24 cellular contexts compared by ENCODE assay signal in the genomic region with DNA sequence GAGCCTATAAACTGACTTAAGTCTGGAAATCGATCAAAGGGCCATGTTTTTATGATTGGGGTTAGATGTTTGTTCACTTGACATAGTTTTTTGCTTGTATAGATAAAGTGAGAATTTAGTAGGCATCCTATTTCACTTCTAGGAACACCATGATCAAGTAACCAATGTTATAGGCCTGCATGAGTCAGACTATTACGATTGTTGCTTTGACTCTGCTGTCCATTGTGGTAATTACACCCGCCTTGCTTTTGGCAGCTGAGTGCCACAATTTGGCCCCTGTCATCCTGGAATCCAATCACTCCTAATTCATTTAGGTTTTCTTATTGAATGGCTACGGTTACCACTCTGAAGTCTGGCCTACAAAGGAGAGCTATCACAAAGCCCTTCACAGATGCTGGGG.
"Had no signal": no experiment of that assay in that cellular context is flagged by ENCODE, and none has a peak within 500 bp of the region (broad histone marks: within the 10 kb centered on the region; RNA-seq: fewer than 3 reads in every experiment).

No MANE protein-coding gene starts in this region.

- H3K36me3 ChIP-seq: esophagus muscularis mucosa, pancreas, prostate gland, right lobe of liver, tibial nerve, upper lobe of right lung, vagina had no signal

- H3K27ac Mint-ChIP-seq: effector memory CD8-positive, alpha-beta T cell; naive B cell; nephron; stimulated activated naive B cell treated with anti-CD40 and anti-IgM and Interleukin-4, amounts not matched to agents 10 μg/mL and 1 μg/mL and 100 μg/mL, for 72 hours; stimulated activated naive CD8-positive, alpha-beta T cell treated with anti-CD3 and anti-CD28 coated beads, Interleukin-15, amount 100 ng/mL, for 72 hours had no signal

- H3K9me3 ChIP-seq: esophagus muscularis mucosa, pancreas, prostate gland, right lobe of liver, testis, tibial nerve, upper lobe of right lung, vagina had no signal

- H3K4me1 ChIP-seq: esophagus muscularis mucosa, prostate gland, testis, tibial nerve, upper lobe of right lung, vagina had no signal

- H3K4me2 ChIP-seq: hepatocyte had no signal

- DNase-seq: effector memory CD8-positive, alpha-beta T cell; foreskin keratinocyte; head of caudate nucleus; left colon; left ventricle myocardium superior; mesendoderm; naive B cell; occipital lobe; pancreas; right lobe of liver; stimulated activated CD4-positive, alpha-beta T cell treated with anti-CD3 and anti-CD28 coated beads, Interleukin-2, amount 100 ng/mL, for 24 hours; stimulated activated CD4-positive, alpha-beta T cell treated with anti-CD3 and anti-CD28 coated beads, Interleukin-4, amount 100 ng/mL, for 4 hours; stimulated activated naive B cell treated with anti-CD40 and anti-IgM and Interleukin-4, amounts not matched to agents 10 μg/mL and 1 μg/mL and 100 μg/mL, for 72 hours; stimulated activated naive CD8-positive, alpha-beta T cell treated with anti-CD3 and anti-CD28 coated beads, Interleukin-15, amount 100 ng/mL, for 72 hours; testis; upper lobe of right lung had no signal

- H3K4me1 Mint-ChIP-seq: naive B cell; nephron; stimulated activated naive B cell treated with anti-CD40 and anti-IgM and Interleukin-4, amounts not matched to agents 10 μg/mL and 1 μg/mL and 100 μg/mL, for 72 hours; stimulated activated naive CD8-positive, alpha-beta T cell treated with anti-CD3 and anti-CD28 coated beads, Interleukin-15, amount 100 ng/mL, for 72 hours had no signal

- H3K36me3 Mint-ChIP-seq: naive B cell; stimulated activated naive B cell treated with anti-CD40 and anti-IgM and Interleukin-4, amounts not matched to agents 10 μg/mL and 1 μg/mL and 100 μg/mL, for 72 hours had no signal

- H3K4me3 ChIP-seq: esophagus muscularis mucosa, hepatocyte, lung, pancreas, prostate gland, right lobe of liver, testis, tibial nerve, upper lobe of right lung, vagina had no signal

- H2AFZ ChIP-seq: hepatocyte had no signal

- H3K27ac ChIP-seq: epithelial cell of prostate, esophagus muscularis mucosa, foreskin keratinocyte, hepatocyte, pancreas, prostate gland, right lobe of liver, testis, tibial nerve, upper lobe of right lung, vagina had no signal

- H3K9me3 Mint-ChIP-seq: effector memory CD8-positive, alpha-beta T cell; nephron; stimulated activated naive B cell treated with anti-CD40 and anti-IgM and Interleukin-4, amounts not matched to agents 10 μg/mL and 1 μg/mL and 100 μg/mL, for 72 hours had no signal

- H3K4me3 Mint-ChIP-seq: effector memory CD8-positive, alpha-beta T cell; naive B cell; nephron; stimulated activated naive B cell treated with anti-CD40 and anti-IgM and Interleukin-4, amounts not matched to agents 10 μg/mL and 1 μg/mL and 100 μg/mL, for 72 hours; stimulated activated naive CD8-positive, alpha-beta T cell treated with anti-CD3 and anti-CD28 coated beads, Interleukin-15, amount 100 ng/mL, for 72 hours had no signal

- H3K79me2 ChIP-seq: hepatocyte had no signal

- H3K27me3 ChIP-seq: esophagus muscularis mucosa, foreskin keratinocyte, hepatocyte, pancreas, right lobe of liver, testis, tibial nerve, upper lobe of right lung, vagina had no signal
